11 cellular contexts compared by ENCODE assay signal in the genomic region with DNA sequence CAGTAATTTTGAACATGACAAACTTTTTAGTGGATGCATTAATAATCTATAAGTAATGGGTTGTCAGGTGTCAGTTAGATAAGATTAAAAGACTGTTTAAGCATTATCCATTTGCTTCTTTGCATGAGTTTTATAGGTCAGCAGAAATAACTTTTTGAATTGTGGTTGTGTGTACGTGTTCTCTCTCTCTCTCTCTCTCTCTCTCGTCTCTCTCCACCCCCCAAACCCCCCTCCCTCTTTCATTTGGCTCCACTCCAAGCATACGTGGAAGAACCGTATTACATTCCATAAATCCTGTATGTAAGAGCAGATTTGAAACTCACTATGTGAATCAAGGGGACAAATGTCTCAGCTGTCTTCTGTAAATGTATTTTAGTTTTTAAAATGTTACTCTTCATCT.
DNase-seq lines count a peak whose midpoint lies in the region; ATAC-seq and TF ChIP-seq lines count a peak whose summit lies in the region.
"Had no signal": no experiment of that assay in that cellular context is flagged by ENCODE, and none has a peak within 500 bp of the region (broad histone marks: within the 10 kb centered on the region; RNA-seq: fewer than 3 reads in every experiment).

No MANE protein-coding gene starts in this region.

- no peaks in the 10 kb centered on the region for H3K9me3 ChIP-seq in right lobe of liver
- no peaks in the 10 kb centered on the region for H3K9me3 ChIP-seq in tibial artery

- no peak for TF ChIP-seq CTCF in right lobe of liver (IDR thresholded peaks at IDR 0.05)
- no peak for TF ChIP-seq CTCF in tibial artery (IDR thresholded peaks at IDR 0.05)

- H3K4me3 ChIP-seq in right lobe of liver (no peak overlapping the region), tibial artery (peak overlapping the region; percentile 41 to 48)

- H3K36me3 ChIP-seq in right lobe of liver, result no peaks in the 10 kb centered on the region
- H3K36me3 ChIP-seq in tibial artery, result no peaks in the 10 kb centered on the region

- intact Hi-C loops in right lobe of liver (cut with DNase I), result no loop called here
- intact Hi-C loops in tibial artery (cut with DNase I; ENCODE audit: low total_unique reads), result no loop called here

- H3K4me1 ChIP-seq in right lobe of liver, result peaks cover 0 to 28% (median 1%) of the 10 kb centered on the region in 4 donors
- peaks cover 0 to 25% (median 15%) of the 10 kb centered on the region in 4 donors for H3K4me1 ChIP-seq in tibial artery

- no peak for TF ChIP-seq POLR2A in right lobe of liver (IDR thresholded peaks at IDR 0.05)

- H3K27me3 ChIP-seq in right lobe of liver (no peaks in the 10 kb centered on the region), tibial artery (no peaks in the 10 kb centered on the region)

- ATAC-seq in right lobe of liver, result no peak
- ATAC-seq: HCT116 had no signal

- H3K27ac ChIP-seq in cingulate gyrus (ENCODE audit: low read depth, low read length) (peak overlapping the region; percentile 41), right lobe of liver (peak overlapping the region; percentile 5 to 62 (median 40)), tibial artery (peak overlapping the region; percentile 75 to 76)

- DNase-seq in NCI-H82 (lab: John Stamatoyannopoulos, UW), result peak; percentile 44
- no peak for DNase-seq in NCI-H82 treated with DMSO at 0.1 percent for 48 hours (lab: John Stamatoyannopoulos, UW; ENCODE audit: unreplicated experiment)
- DNase-seq in right lobe of liver, result no peak
- no peak for DNase-seq in tibial artery
- DNase-seq in activated CD8-positive, alpha-beta memory T cell treated with anti-CD3 and anti-CD28 coated beads, Interleukin-2, amount 50 U/mL, for 48 hours, result no peak
- no peak for DNase-seq in NCI-H187 (lab: John Stamatoyannopoulos, UW)
- no peak for DNase-seq in hypothalamus (lab: John Stamatoyannopoulos, UW)
- DNase-seq: AML-193, islet precursor cell had no signal

- 12% methylated on average over 4 of the region's 4 CpGs for WGBS in right lobe of liver (ENCODE audit: insufficient coverage, low coverage, low lambda C conversion rate, missing lambda C conversion rate)

Comparison
In these comparisons a context has a peak if more than half of its experiments do, and no peak if none do; other contexts are left out.
1. H3K4me3 ChIP-seq: peak in tibial artery (2 of 2); none in right lobe of liver (0 of 3).
2. Peak in every context shown above with its lines, with median percentiles within 50 percentile points of each other: H3K27ac ChIP-seq.